ENCODE assay signal across 8 cellular contexts in the genomic region with DNA sequence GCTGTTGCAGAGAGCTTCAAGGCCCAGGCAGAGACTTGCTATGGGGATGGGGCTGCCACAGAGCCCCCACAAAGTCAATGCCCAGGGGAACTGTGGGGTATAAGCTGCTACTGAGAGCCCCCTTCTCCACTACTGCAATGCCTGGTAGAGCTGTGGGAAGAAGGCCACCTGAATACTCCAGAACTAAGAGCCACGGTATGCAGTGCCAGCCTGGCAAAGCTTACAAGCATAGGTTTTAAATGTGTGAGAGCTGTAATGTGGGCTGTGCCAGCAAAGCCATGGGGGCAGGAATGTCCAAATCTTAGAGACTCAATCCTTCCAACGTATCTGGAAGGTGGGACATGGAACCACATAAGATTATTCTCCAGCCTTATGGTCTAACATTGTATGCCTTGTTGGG.
"Had no signal": no experiment of that assay in that cellular context is flagged by ENCODE, and none has a peak within 500 bp of the region (broad histone marks: within the 10 kb centered on the region; RNA-seq: fewer than 3 reads in every experiment).

No MANE protein-coding gene starts in this region.

- H3K4me3 ChIP-seq: GM23248, HAP-1 had no signal

- H3K27ac ChIP-seq: GM23248, HL-60 had no signal

- H3K9me3 ChIP-seq: HAP-1 had no signal

- ATAC-seq: HCT116, HepG2 had no signal

- FAIRE-seq: HepG2 had no signal

- H3K36me3 ChIP-seq: HAP-1 had no signal

- H3K4me1 ChIP-seq: HAP-1 had no signal

- DNase-seq: GM23248, GOT3, H7, HFFc6 had no signal
